ENCODE assay signal across 11 cellular contexts in the genomic region with DNA sequence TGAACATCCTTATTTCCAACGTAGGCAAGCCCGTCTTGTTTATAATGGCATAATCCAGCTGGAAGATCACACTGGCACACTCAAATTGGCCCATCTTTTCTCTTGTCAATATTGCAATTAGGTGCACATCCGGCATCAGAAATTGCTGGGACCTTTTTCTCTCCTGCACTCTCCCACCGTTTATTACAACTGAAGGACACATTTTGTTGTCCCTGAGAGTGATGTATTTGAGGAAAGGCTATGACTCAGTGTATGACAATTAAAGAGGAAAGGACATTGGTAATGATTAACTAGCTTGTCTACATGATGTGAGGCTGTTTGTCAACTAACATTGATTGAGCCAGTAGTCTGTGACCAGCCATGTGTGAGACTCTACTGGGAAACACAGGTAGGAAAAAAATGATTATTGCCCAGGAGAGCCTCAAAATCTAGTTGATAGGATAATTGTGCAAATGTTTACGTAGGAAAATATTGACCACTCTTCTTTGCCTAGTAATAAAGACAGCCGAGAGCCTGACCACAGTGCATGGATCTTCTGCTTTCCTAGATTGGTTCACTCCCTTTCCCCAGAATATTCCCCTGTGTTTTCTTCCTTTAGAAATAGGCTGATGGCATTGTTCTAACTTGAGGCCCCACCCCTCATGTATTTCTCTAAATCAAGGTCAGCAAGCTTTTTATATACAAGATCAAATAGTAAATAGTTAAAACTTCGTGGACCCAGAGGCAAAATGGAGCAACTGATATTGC.
DNase-seq lines count a peak whose midpoint lies in the region; FAIRE-seq and TF ChIP-seq lines count a peak whose summit lies in the region.
"Had no signal": no experiment of that assay in that cellular context is flagged by ENCODE, and none has a peak within 500 bp of the region (broad histone marks: within the 10 kb centered on the region; RNA-seq: fewer than 3 reads in every experiment).

No MANE protein-coding gene starts in this region.

- H3K4me2 ChIP-seq in astrocyte (ENCODE audit: low read length) (peak overlapping the region; percentile 89), smooth muscle cell (peak overlapping the region; percentile 85)

- H3K9me3 Mint-ChIP-seq in astrocyte (ENCODE audit: unreplicated experiment) = no peaks in the 10 kb centered on the region
- H3K9me3 Mint-ChIP-seq: stimulated activated naive B cell treated with anti-CD40 and anti-IgM and Interleukin-4, amounts not matched to agents 10 μg/mL and 1 μg/mL and 100 μg/mL, for 72 hours had no signal

- H3K36me3 Mint-ChIP-seq in astrocyte (ENCODE audit: low read depth, unreplicated experiment) = no peaks in the 10 kb centered on the region
- H3K36me3 Mint-ChIP-seq: stimulated activated naive B cell treated with anti-CD40 and anti-IgM and Interleukin-4, amounts not matched to agents 10 μg/mL and 1 μg/mL and 100 μg/mL, for 72 hours had no signal

- H3K9ac ChIP-seq in astrocyte (ENCODE audit: low read length) = no peak overlapping the region
- no peak overlapping the region for H3K9ac ChIP-seq in smooth muscle cell (ENCODE audit: low read depth)

- H4K20me1 ChIP-seq in astrocyte (ENCODE audit: insufficient read depth, low read length) (no peaks in the 10 kb centered on the region), smooth muscle cell (ENCODE audit: low read depth) (no peaks in the 10 kb centered on the region)

- peak overlapping the region; percentile 81 for H2AFZ ChIP-seq in astrocyte (ENCODE audit: low read depth, low read length)
- H2AFZ ChIP-seq in smooth muscle cell (ENCODE audit: low read depth) = no peak overlapping the region

- H3K27ac ChIP-seq in astrocyte (ENCODE audit: low read depth, low read length) (no peak overlapping the region), smooth muscle cell (ENCODE audit: low read depth) (no peak overlapping the region)

- no peaks in the 10 kb centered on the region for H3K79me2 ChIP-seq in astrocyte (ENCODE audit: insufficient read depth, low read length)
- no peaks in the 10 kb centered on the region for H3K79me2 ChIP-seq in smooth muscle cell (ENCODE audit: low read depth)

- H3K27me3 ChIP-seq in astrocyte (ENCODE audit: insufficient read depth, low read length) = peaks cover 5% of the 10 kb centered on the region
- H3K27me3 ChIP-seq in smooth muscle cell (ENCODE audit: low read depth) = no peaks in the 10 kb centered on the region

- no peak overlapping the region for H3K27ac Mint-ChIP-seq in astrocyte (ENCODE audit: unreplicated experiment)

- intact Hi-C loops in lower leg skin (cut with DNase I; ENCODE audit: low total_unique reads) = no loop called here

- DNase-seq in HuH-7.5 (ENCODE audit: low spot score) (peak; percentile 80), astrocyte (ENCODE audit: low read depth) (no peak), left kidney (ENCODE audit: low read depth, low spot score) (peak; percentile 36), smooth muscle cell (lab: John Stamatoyannopoulos, UW; ENCODE audit: unreplicated experiment) (no peak), lower leg skin (ENCODE audit: low spot score in 2 of 2) (no peak), NCI-H2107 (lab: John Stamatoyannopoulos, UW) (no peak)
- DNase-seq in stimulated activated CD4-positive, alpha-beta T cell treated with anti-CD3 and anti-CD28 coated beads, Interleukin-15, amount 100 ng/mL, for 24 hours = no peak
- DNase-seq: activated CD8-positive, alpha-beta memory T cell treated with anti-CD3 and anti-CD28 coated beads for 24 hours; stimulated activated naive B cell treated with anti-CD40 and anti-IgM and Interleukin-4, amounts not matched to agents 10 μg/mL and 1 μg/mL and 100 μg/mL, for 72 hours; T-helper 9 cell had no signal

- no peak overlapping the region for H3K4me3 ChIP-seq in astrocyte (ENCODE audit: insufficient read depth, low read depth, low read length)
- H3K4me3 ChIP-seq in smooth muscle cell = peak overlapping the region; percentile 54
- H3K4me3 ChIP-seq in lower leg skin (ENCODE audit: low read depth, poor library complexity, severe bottlenecking) = no peak overlapping the region

- H3K36me3 ChIP-seq in astrocyte (ENCODE audit: insufficient read depth, low read length) = no peaks in the 10 kb centered on the region
- no peaks in the 10 kb centered on the region for H3K36me3 ChIP-seq in smooth muscle cell (ENCODE audit: low read depth)

- no peak overlapping the region for H3K4me3 Mint-ChIP-seq in astrocyte (ENCODE audit: unreplicated experiment)

- H3K4me1 ChIP-seq in astrocyte (ENCODE audit: insufficient read depth, low read length) (peaks cover 9% of the 10 kb centered on the region), smooth muscle cell (ENCODE audit: low read depth) (no peaks in the 10 kb centered on the region)

- TF ChIP-seq CTCF in astrocyte (IDR thresholded peaks at IDR 0.05; ENCODE audit: insufficient read depth, low read depth, low read length) = no peak
- no peak for TF ChIP-seq CTCF in smooth muscle cell (IDR thresholded peaks at IDR 0.05; ENCODE audit: borderline replicate concordance, insufficient read depth, poor library complexity, severe bottlenecking)
- TF ChIP-seq CTCF in lower leg skin (IDR thresholded peaks at IDR 0.05) = no peak

- FAIRE-seq in astrocyte (lab: Jason Lieb, UNC) = no peak
- FAIRE-seq: GM12892 had no signal

- H3F3A ChIP-seq in smooth muscle cell (ENCODE audit: low read depth) = no peaks in the 10 kb centered on the region

- TF ChIP-seq POLR2A in lower leg skin (IDR thresholded peaks at IDR 0.05) = no peak

- H3K27me3 Mint-ChIP-seq in astrocyte (ENCODE audit: low read depth, unreplicated experiment) = peaks cover 13% of the 10 kb centered on the region

- H3K4me1 Mint-ChIP-seq in astrocyte (ENCODE audit: low read depth, unreplicated experiment) = peaks cover 2% of the 10 kb centered on the region

- H3K9me3 ChIP-seq in astrocyte (ENCODE audit: insufficient read depth, low read depth, low read length) = no peaks in the 10 kb centered on the region
- H3K9me3 ChIP-seq in smooth muscle cell (replicated peaks; ENCODE audit: low read depth) = no peaks in the 10 kb centered on the region

- 86% methylated on average over 7 of the region's 7 CpGs for WGBS in smooth muscle cell (ENCODE audit: low lambda C conversion rate)
- WGBS in lower leg skin, 2 donors = 62 to 65% methylated on average over 7 of the region's 7 CpGs

Comparison
In these comparisons a context has a peak if more than half of its experiments do, and no peak if none do; other contexts are left out.
1. DNase-seq: peak in HuH-7.5 (single experiment) and left kidney (single experiment); none in astrocyte (single experiment), smooth muscle cell (single experiment), lower leg skin (0 of 2), NCI-H2107 (single experiment) and stimulated activated CD4-positive, alpha-beta T cell treated with anti-CD3 and anti-CD28 coated beads, Interleukin-15, amount 100 ng/mL, for 24 hours (single experiment).